Comparison of ENCODE assay signal across 9 cellular contexts in the genomic region with DNA sequence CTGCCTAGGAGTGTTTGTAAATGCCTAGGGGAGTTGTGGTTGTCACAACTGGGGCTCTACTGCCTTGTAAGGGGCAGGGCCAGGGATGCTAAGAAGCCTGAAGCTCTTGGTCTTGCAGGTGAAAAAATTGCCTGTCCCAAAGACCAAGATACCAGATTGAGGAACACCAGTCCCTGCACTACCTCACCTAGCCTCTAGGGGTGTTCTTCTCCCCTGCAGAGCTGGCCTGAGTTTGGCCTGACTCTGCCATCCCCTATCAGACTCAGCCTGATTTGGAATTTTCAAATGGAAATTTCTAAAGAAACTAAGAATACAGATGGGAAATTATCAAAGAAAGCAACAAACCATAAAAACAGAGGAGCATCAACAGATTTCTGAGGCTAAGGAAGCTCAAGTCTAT.
DNase-seq lines count a peak whose midpoint lies in the region; ATAC-seq, FAIRE-seq and TF ChIP-seq lines count a peak whose summit lies in the region.
"Had no signal": no experiment of that assay in that cellular context is flagged by ENCODE, and none has a peak within 500 bp of the region (broad histone marks: within the 10 kb centered on the region; RNA-seq: fewer than 3 reads in every experiment).

No MANE protein-coding gene starts in this region.

- no peak for FAIRE-seq in kidney (lab: Jason Lieb, UNC)

- ATAC-seq in stimulated activated memory B cell treated with anti-CD40 and anti-IgM and Interleukin-4, amounts not matched to agents 10 μg/mL and 1 μg/mL and 100 μg/mL, for 72 hours: no peak
- no peak for ATAC-seq in esophagus mucosa

- H3K27me3 Mint-ChIP-seq in stimulated activated memory B cell treated with anti-CD40 and anti-IgM and Interleukin-4, amounts not matched to agents 10 μg/mL and 1 μg/mL and 100 μg/mL, for 72 hours: no peaks in the 10 kb centered on the region
- H3K27me3 Mint-ChIP-seq: memory B cell had no signal

- peaks cover 10% of the 10 kb centered on the region for H3K9me3 Mint-ChIP-seq in stimulated activated memory B cell treated with anti-CD40 and anti-IgM and Interleukin-4, amounts not matched to agents 10 μg/mL and 1 μg/mL and 100 μg/mL, for 72 hours
- H3K9me3 Mint-ChIP-seq: memory B cell had no signal

- no peak for DNase-seq in GM10248 (ENCODE audit: extremely low spot score)
- no peak for DNase-seq in HFF-Myc (ENCODE audit: extremely low read depth, low read depth)
- DNase-seq in SW480 (ENCODE audit: low spot score): peak; percentile 9
- DNase-seq in ureter (ENCODE audit: low spot score): no peak
- no peak for DNase-seq in kidney

- POLR2A ChIA-PET in GM10248 (lab: Yijun Ruan, JAX): no interaction called here

- no peaks in the 10 kb centered on the region for H3K9me3 ChIP-seq in liver (ENCODE audit: control insufficient read depth in 4 of 4, low read length in 3 of 4)
- H3K9me3 ChIP-seq in kidney (ENCODE audit: control insufficient read depth in 1 of 2, low read length in 2 of 2): no peaks in the 10 kb centered on the region

- TF ChIP-seq CTCF in GM10248 (IDR thresholded peaks at IDR 0.05; ENCODE audit: control extremely low read depth, extremely low read depth, low read depth, missing control alignments) (peak; percentile 8), HFF-Myc (IDR thresholded peaks at IDR 0.05; ENCODE audit: low read depth, low read length, missing control alignments) (peak; percentile 35), liver (IDR thresholded peaks at IDR 0.05; ENCODE audit: low read depth, low read length, missing input control) (peak; percentile 55), kidney (IDR thresholded peaks at IDR 0.05; ENCODE audit: borderline replicate concordance, extremely low read depth, insufficient read depth) (no peak)

- CTCF ChIA-PET in GM10248 (lab: Yijun Ruan, JAX): interaction anchor here (1.0 to 1.8 kb wide), 3 partner anchors 9 to 566 kb away, joined by 3 to 4 read pairs (median 4); no protein-coding TSS in a partner anchor

- H3K4me1 Mint-ChIP-seq in stimulated activated memory B cell treated with anti-CD40 and anti-IgM and Interleukin-4, amounts not matched to agents 10 μg/mL and 1 μg/mL and 100 μg/mL, for 72 hours: no peaks in the 10 kb centered on the region
- H3K4me1 Mint-ChIP-seq: memory B cell had no signal

- H3K4me3 Mint-ChIP-seq in stimulated activated memory B cell treated with anti-CD40 and anti-IgM and Interleukin-4, amounts not matched to agents 10 μg/mL and 1 μg/mL and 100 μg/mL, for 72 hours: no peak overlapping the region
- H3K4me3 Mint-ChIP-seq: memory B cell had no signal

- H3K27me3 ChIP-seq in liver (ENCODE audit: control insufficient read depth in 4 of 4, insufficient read depth in 4 of 4, low read length in 3 of 4): no peaks in the 10 kb centered on the region

- H3K27ac Mint-ChIP-seq in stimulated activated memory B cell treated with anti-CD40 and anti-IgM and Interleukin-4, amounts not matched to agents 10 μg/mL and 1 μg/mL and 100 μg/mL, for 72 hours: no peak overlapping the region
- H3K27ac Mint-ChIP-seq: memory B cell had no signal

- H3K9ac ChIP-seq in liver (ENCODE audit: low read depth in 1 of 2, low read length in 2 of 2) (no peak overlapping the region), kidney (ENCODE audit: low read length in 2 of 2) (no peak overlapping the region)

- H3K36me3 ChIP-seq in liver (ENCODE audit: control insufficient read depth in 4 of 4, insufficient read depth in 3 of 4, low read depth in 1 of 4, low read length in 3 of 4): no peaks in the 10 kb centered on the region
- H3K36me3 ChIP-seq in kidney (ENCODE audit: control insufficient read depth in 1 of 2, insufficient read depth in 2 of 2, low read length in 2 of 2): no peaks in the 10 kb centered on the region

- H3K4me3 ChIP-seq in HFF-Myc (replicated peaks; ENCODE audit: low read depth, low read length): no peak overlapping the region
- H3K4me3 ChIP-seq in liver (ENCODE audit: low read depth in 1 of 3, low read length in 3 of 3): no peak overlapping the region
- H3K4me3 ChIP-seq in kidney (ENCODE audit: low read length in 2 of 2): no peak overlapping the region

- intact Hi-C loops in kidney (cut with DNase I): no loop called here

- H3K4me1 ChIP-seq in liver (ENCODE audit: control insufficient read depth in 4 of 4, insufficient read depth in 4 of 4, low read length in 3 of 4) (no peaks in the 10 kb centered on the region), kidney (ENCODE audit: control insufficient read depth in 1 of 2, insufficient read depth in 1 of 2, low read depth in 1 of 2, low read length in 2 of 2) (no peaks in the 10 kb centered on the region)

- H3K36me3 Mint-ChIP-seq in stimulated activated memory B cell treated with anti-CD40 and anti-IgM and Interleukin-4, amounts not matched to agents 10 μg/mL and 1 μg/mL and 100 μg/mL, for 72 hours: peaks cover 8% of the 10 kb centered on the region

- TF ChIP-seq RAD21 in liver (IDR thresholded peaks at IDR 0.05): peak; percentile 23 to 63

- H3K27ac ChIP-seq in liver (ENCODE audit: low read depth in 1 of 2, low read length in 2 of 2): no peak overlapping the region
- no peak overlapping the region for H3K27ac ChIP-seq in kidney (ENCODE audit: low read depth in 2 of 2, low read length in 2 of 2)

TF ChIP-seq in liver, 16 proteins besides CTCF, POLR2A, EP300 and RAD21:
- no peak for TF ChIP-seq RXRA (IDR thresholded peaks at IDR 0.05)
TF ChIP-seq in liver: peak in this region for 0.
